In genomic region chr2:25981596-25982272, GRCh38 we compare ENCODE assay signal across 8 cellular contexts. TPM values are rescaled to one million over a fixed set of nuclear protein-coding genes. Genes with fewer than 3 reads are reported as not detected.
DNase-seq lines count a peak whose midpoint lies in the region; ATAC-seq and FAIRE-seq lines count a peak whose summit lies in the region.

No MANE protein-coding gene starts in this region.

- H3K27ac Mint-ChIP-seq in activated CD4-positive, alpha-beta T cell treated with anti-CD3 and anti-CD28 coated beads, Interleukin-2, amount 10 ng/mL, durations not matched to agents 7 days and 5 days = peak overlapping the region; percentile 85
- no peak overlapping the region for H3K27ac Mint-ChIP-seq in activated T-cell treated with anti-CD3 and anti-CD28 coated beads, Interleukin-2, amount 50 U/mL, for 72 hours

- H3K4me3 Mint-ChIP-seq in activated CD4-positive, alpha-beta T cell treated with anti-CD3 and anti-CD28 coated beads, Interleukin-2, amount 10 ng/mL, durations not matched to agents 7 days and 5 days = peak overlapping the region; percentile 84
- H3K4me3 Mint-ChIP-seq in activated T-cell treated with anti-CD3 and anti-CD28 coated beads, Interleukin-2, amount 50 U/mL, for 72 hours = peak overlapping the region; percentile 93 to 96

- FAIRE-seq in RCC 7860 (lab: Jason Lieb, UNC) = no peak

- CTCF ChIA-PET in activated CD4-positive, alpha-beta T cell treated with anti-CD3 and anti-CD28 coated beads, Interleukin-2, amount 10 ng/mL, durations not matched to agents 7 days and 5 days (lab: Charles Lee) = interaction anchor here (0.5 to 2.0 kb wide), 8 partner anchors 9 to 550 kb away, joined by 3 to 6 read pairs (median 3); no protein-coding TSS in a partner anchor

- intact Hi-C loops in left ventricle myocardium superior (cut with micrococcal nuclease) = no loop called here
- intact Hi-C loops in sciatic nerve (cut with DNase I) = no loop called here

- H3K9me3 Mint-ChIP-seq in activated CD4-positive, alpha-beta T cell treated with anti-CD3 and anti-CD28 coated beads, Interleukin-2, amount 10 ng/mL, durations not matched to agents 7 days and 5 days = no peaks in the 10 kb centered on the region
- H3K9me3 Mint-ChIP-seq in activated T-cell treated with anti-CD3 and anti-CD28 coated beads, Interleukin-2, amount 50 U/mL, for 72 hours = no peaks in the 10 kb centered on the region

- DNase-seq in activated CD4-positive, alpha-beta T cell treated with anti-CD3 and anti-CD28 coated beads, Interleukin-2, amount 10 ng/mL, durations not matched to agents 7 days and 5 days = no peak
- DNase-seq in activated CD4-positive, alpha-beta T cell treated with anti-CD3 and anti-CD28 coated beads for 4 hours = no peak
- peak in 1 of 2 donors; percentile 23 for DNase-seq in activated T-cell treated with anti-CD3 and anti-CD28 coated beads, Interleukin-2, amount 50 U/mL, for 72 hours
- no peak for DNase-seq in left ventricle myocardium superior
- DNase-seq in sciatic nerve (ENCODE audit: low spot score) = no peak
- no peak for DNase-seq in RCC 7860 (ENCODE audit: low spot score)

- peak; percentile 36 for ATAC-seq in HG03045 (IDR thresholded peaks at IDR 0.05; ENCODE audit: unreplicated experiment)
- peak; percentile 44 to 53 for ATAC-seq in activated T-cell treated with anti-CD3 and anti-CD28 coated beads, Interleukin-2, amount 50 U/mL, for 72 hours (replicated peaks in 1 of 2)
- ATAC-seq in left ventricle myocardium superior = peak; percentile 53
- ATAC-seq in sciatic nerve = peak; percentile 44
- ATAC-seq in HG02970 (IDR thresholded peaks at IDR 0.05; ENCODE audit: low FRiP score, unreplicated experiment) = no peak

- POLR2A ChIA-PET in activated CD4-positive, alpha-beta T cell treated with anti-CD3 and anti-CD28 coated beads, Interleukin-2, amount 10 ng/mL, durations not matched to agents 7 days and 5 days (lab: Charles Lee) = no interaction called here

- no peaks in the 10 kb centered on the region for H3K27me3 Mint-ChIP-seq in activated CD4-positive, alpha-beta T cell treated with anti-CD3 and anti-CD28 coated beads, Interleukin-2, amount 10 ng/mL, durations not matched to agents 7 days and 5 days
- H3K27me3 Mint-ChIP-seq in activated T-cell treated with anti-CD3 and anti-CD28 coated beads, Interleukin-2, amount 50 U/mL, for 72 hours (ENCODE audit: low read depth) = no peaks in the 10 kb centered on the region

- H3K36me3 Mint-ChIP-seq in activated CD4-positive, alpha-beta T cell treated with anti-CD3 and anti-CD28 coated beads, Interleukin-2, amount 10 ng/mL, durations not matched to agents 7 days and 5 days (ENCODE audit: low read depth) = no peaks in the 10 kb centered on the region
- no peaks in the 10 kb centered on the region for H3K36me3 Mint-ChIP-seq in activated T-cell treated with anti-CD3 and anti-CD28 coated beads, Interleukin-2, amount 50 U/mL, for 72 hours (ENCODE audit: insufficient read depth in 2 of 2)

- peaks cover 17% of the 10 kb centered on the region for H3K4me1 Mint-ChIP-seq in activated CD4-positive, alpha-beta T cell treated with anti-CD3 and anti-CD28 coated beads, Interleukin-2, amount 10 ng/mL, durations not matched to agents 7 days and 5 days
- peaks cover 17% of the 10 kb centered on the region for H3K4me1 Mint-ChIP-seq in activated T-cell treated with anti-CD3 and anti-CD28 coated beads, Interleukin-2, amount 50 U/mL, for 72 hours (ENCODE audit: low read depth)

RNA-seq across cellular contexts. Expression of gene KIF3C, which starts 0.6 kb away (rescaled TPM):
- 1 to 10 TPM; 7.0 to 7.5 TPM for total RNA-seq in activated CD4-positive, alpha-beta T cell treated with anti-CD3 and anti-CD28 coated beads, Interleukin-2, amount 10 ng/mL, durations not matched to agents 7 days and 5 days
- 1 to 10 TPM; 4.0 to 4.2 TPM for total RNA-seq in activated T-cell treated with anti-CD3 and anti-CD28 coated beads, Interleukin-2, amount 50 U/mL, for 72 hours
- total RNA-seq in left ventricle myocardium superior (3.1 TPM), sciatic nerve (56.6 TPM)

RNA-seq across cellular contexts. Expression of gene RAB10, which starts 52.1 kb away (rescaled TPM):
- total RNA-seq in activated CD4-positive, alpha-beta T cell treated with anti-CD3 and anti-CD28 coated beads, Interleukin-2, amount 10 ng/mL, durations not matched to agents 7 days and 5 days = 100 to 1,000 TPM; 107 to 123 TPM
- total RNA-seq in activated T-cell treated with anti-CD3 and anti-CD28 coated beads, Interleukin-2, amount 50 U/mL, for 72 hours = 100 to 1,000 TPM; 137 to 147 TPM
- total RNA-seq in left ventricle myocardium superior (101 TPM), sciatic nerve (104 TPM)
